24 cellular contexts compared by ENCODE assay signal in the genomic region with DNA sequence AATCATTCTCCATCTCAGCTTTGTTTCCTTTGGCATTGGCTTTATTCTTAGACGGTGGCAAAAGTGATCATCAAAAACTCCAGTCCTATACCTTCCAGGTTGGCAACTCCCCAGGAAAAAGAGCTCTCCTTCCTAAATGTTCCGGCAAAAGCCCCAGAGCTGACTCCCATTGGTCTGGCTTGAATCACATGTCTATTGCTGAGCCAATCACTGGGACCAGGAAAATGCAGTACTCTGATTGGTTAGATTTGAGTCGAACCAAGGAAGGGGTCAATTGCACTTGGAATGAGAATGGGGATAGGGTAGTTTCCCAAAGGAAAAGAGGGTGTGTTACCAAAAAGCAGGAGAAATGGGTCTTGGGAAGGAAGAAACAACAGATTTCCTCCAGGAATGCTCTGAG. TPM values are rescaled to one million over a fixed set of nuclear protein-coding genes. Genes with fewer than 3 reads are reported as not detected.
"Had no signal": no experiment of that assay in that cellular context is flagged by ENCODE, and none has a peak within 500 bp of the region (broad histone marks: within the 10 kb centered on the region; RNA-seq: fewer than 3 reads in every experiment).

No MANE protein-coding gene starts in this region.

- H3K4me1 ChIP-seq: psoas muscle had no signal

- H3K9me3 Mint-ChIP-seq: activated CD4-positive, alpha-beta T cell treated with anti-CD3 and anti-CD28 coated beads, Interleukin-2, amount 10 ng/mL, durations not matched to agents 7 days and 5 days; activated naive CD4-positive, alpha-beta T cell treated with anti-CD3 and anti-CD28 coated beads, Interleukin-2, amount 50 U/mL, for 72 hours; effector memory CD8-positive, alpha-beta T cell; neural crest cell had no signal

- H3K4me3 Mint-ChIP-seq: activated CD4-positive, alpha-beta T cell treated with anti-CD3 and anti-CD28 coated beads, Interleukin-2, amount 10 ng/mL, durations not matched to agents 7 days and 5 days; activated CD8-positive, alpha-beta T cell treated with anti-CD3 and anti-CD28 coated beads, Interleukin-2, amount 10 ng/mL, durations not matched to agents 7 days and 5 days; effector memory CD8-positive, alpha-beta T cell; naive B cell; neural crest cell had no signal

- H3K27ac ChIP-seq: body of pancreas, esophagus squamous epithelium, left lung, psoas muscle, vagina had no signal

- H3K9me3 ChIP-seq: body of pancreas, esophagus squamous epithelium, left lung, psoas muscle, transverse colon, vagina had no signal

- H3K4me3 ChIP-seq: body of pancreas, esophagus squamous epithelium, left lung, psoas muscle, transverse colon, vagina had no signal

- ATAC-seq: activated CD8-positive, alpha-beta T cell treated with anti-CD3 and anti-CD28 coated beads, Interleukin-2, amount 10 ng/mL, durations not matched to agents 7 days and 5 days; activated naive CD4-positive, alpha-beta T cell treated with anti-CD3 and anti-CD28 coated beads, Interleukin-2, amount 50 U/mL, for 72 hours; body of pancreas; effector memory CD8-positive, alpha-beta T cell; left lung; psoas muscle; right cardiac atrium had no signal

- H3K36me3 Mint-ChIP-seq: activated naive CD4-positive, alpha-beta T cell treated with anti-CD3 and anti-CD28 coated beads, Interleukin-2, amount 50 U/mL, for 72 hours; naive B cell had no signal

- H3K4me1 Mint-ChIP-seq: activated CD4-positive, alpha-beta T cell treated with anti-CD3 and anti-CD28 coated beads, Interleukin-2, amount 10 ng/mL, durations not matched to agents 7 days and 5 days; naive B cell had no signal

- H3K36me3 ChIP-seq: esophagus squamous epithelium, left lung, transverse colon, vagina had no signal

- H3K27ac Mint-ChIP-seq: activated CD4-positive, alpha-beta T cell treated with anti-CD3 and anti-CD28 coated beads, Interleukin-2, amount 10 ng/mL, durations not matched to agents 7 days and 5 days; activated CD8-positive, alpha-beta T cell treated with anti-CD3 and anti-CD28 coated beads, Interleukin-2, amount 10 ng/mL, durations not matched to agents 7 days and 5 days; activated naive CD4-positive, alpha-beta T cell treated with anti-CD3 and anti-CD28 coated beads, Interleukin-2, amount 50 U/mL, for 72 hours; effector memory CD8-positive, alpha-beta T cell; naive B cell had no signal

- H3K27me3 Mint-ChIP-seq: activated CD4-positive, alpha-beta T cell treated with anti-CD3 and anti-CD28 coated beads, Interleukin-2, amount 10 ng/mL, durations not matched to agents 7 days and 5 days had no signal

- DNase-seq: activated CD4-positive, alpha-beta T cell treated with anti-CD3 and anti-CD28 coated beads, Interleukin-2, amount 10 ng/mL, durations not matched to agents 7 days and 5 days; activated CD4-positive, CD25-positive, alpha-beta regulatory T cell; activated CD8-positive, alpha-beta memory T cell treated with anti-CD3 and anti-CD28 coated beads, Interleukin-2, amount 50 U/mL, for 4 hours; activated CD8-positive, alpha-beta T cell treated with anti-CD3 and anti-CD28 coated beads, Interleukin-2, amount 10 ng/mL, durations not matched to agents 7 days and 5 days; activated gamma-delta T cell treated with Interleukin-2 at 50 U/mL for 16 hours; amniotic stem cell; body of pancreas; dermis blood vessel endothelial cell; effector memory CD8-positive, alpha-beta T cell; esophagus squamous epithelium; left lung; mammary epithelial cell; naive B cell; psoas muscle; right cardiac atrium; stimulated activated CD4-positive, alpha-beta T cell treated with anti-CD3 and anti-CD28 coated beads, Interleukin-2, amount 100 ng/mL, for 24 hours; stimulated activated naive CD4-positive, alpha-beta T cell treated with Interleukin-2 at 50 U/mL for 16 hours; transverse colon had no signal

- H3K27me3 ChIP-seq: body of pancreas, transverse colon, vagina had no signal

RNA-seq across cellular contexts. Expression of gene LEP, which starts 22.3 kb away (rescaled TPM):
- total RNA-seq: activated CD4-positive, alpha-beta T cell treated with anti-CD3 and anti-CD28 coated beads, Interleukin-2, amount 10 ng/mL, durations not matched to agents 7 days and 5 days; activated CD8-positive, alpha-beta T cell treated with anti-CD3 and anti-CD28 coated beads, Interleukin-2, amount 10 ng/mL, durations not matched to agents 7 days and 5 days; activated naive CD4-positive, alpha-beta T cell treated with anti-CD3 and anti-CD28 coated beads, Interleukin-2, amount 50 U/mL, for 72 hours; dermis blood vessel endothelial cell; esophagus squamous epithelium; kidney epithelial cell; mononuclear cell; neural crest cell; osteocyte had no signal
